In genomic region chr11:46352063-46352841, GRCh38 we compare ENCODE assay signal across 9 cellular contexts. TPM values are rescaled to one million over a fixed set of nuclear protein-coding genes. Genes with fewer than 3 reads are reported as not detected.
DNase-seq lines count a peak whose midpoint lies in the region; ATAC-seq and TF ChIP-seq lines count a peak whose summit lies in the region.
"Had no signal": no experiment of that assay in that cellular context is flagged by ENCODE, and none has a peak within 500 bp of the region (broad histone marks: within the 10 kb centered on the region; RNA-seq: fewer than 3 reads in every experiment).

No MANE protein-coding gene starts in this region.

- ATAC-seq in HG03039 (IDR thresholded peaks at IDR 0.05; ENCODE audit: unreplicated experiment): no peak
- ATAC-seq in GM19455 (IDR thresholded peaks at IDR 0.05; ENCODE audit: unreplicated experiment): no peak

- peak overlapping the region in 18 of 21 experiments; percentile 2 to 90 (median 69) for H3K27ac ChIP-seq in skin epidermis

- intact Hi-C loops in cardiac septum (cut with DNase I): loop anchor here (1.0 kb wide), 1 partner anchor 16 kb away; no protein-coding TSS in a partner anchor

- in situ Hi-C loops in GM13977 (cut with MboI; ENCODE audit: low pct_unique_long_range_greater_than_20kb, low sequenced_read_pairs, unreplicated experiment): no loop called here

- peak; percentile 92 for TF ChIP-seq CTCF in GM13977 (IDR thresholded peaks at IDR 0.05; ENCODE audit: extremely low read depth, insufficient read depth, missing control alignments)

- DNase-seq in GM13977 (ENCODE audit: low spot score): no peak
- DNase-seq in SK-N-DZ (ENCODE audit: low spot score): peak; percentile 63
- DNase-seq in activated naive CD4-positive, alpha-beta T cell treated with anti-CD3 and anti-CD28 coated beads, Interleukin-2, amount 50 U/mL, for 16 hours: peak; percentile 71
- DNase-seq in cardiac septum (ENCODE audit: low spot score): peak; percentile 86
- no peak for DNase-seq in EL

- H3K4me3 ChIP-seq in skin epidermis: peak overlapping the region in 3 of 7 experiments; percentile 9 to 18 (median 17)

RNA-seq across cellular contexts. Expression of gene DGKZ, which starts 5.0 kb away (rescaled TPM):
- polyA plus RNA-seq in SK-N-DZ (2014; cell fraction: cytosol; rRNA removed): 54.5 and 58.7 TPM in 2 replicates
- polyA plus RNA-seq in SK-N-DZ (2014; cell fraction: nucleus; rRNA removed): 148 and 162 TPM in 2 replicates
- total RNA-seq in cardiac septum: 66.8 TPM

RNA-seq across cellular contexts. Expression of gene MDK, which starts 29.2 kb away (rescaled TPM):
- 2,839 and 3,450 TPM in 2 replicates for polyA plus RNA-seq in SK-N-DZ (2014; cell fraction: cytosol; rRNA removed)
- 2,101 and 2,397 TPM in 2 replicates for polyA plus RNA-seq in SK-N-DZ (2014; cell fraction: nucleus; rRNA removed)
- 6.2 TPM for total RNA-seq in cardiac septum

RNA-seq across cellular contexts. Expression of gene CHRM4, which starts 39.3 kb away (rescaled TPM):
- 2.3 and 4.6 TPM in 2 replicates for polyA plus RNA-seq in SK-N-DZ (2014; cell fraction: cytosol; rRNA removed)
- 1.6 and 2.3 TPM in 2 replicates for polyA plus RNA-seq in SK-N-DZ (2014; cell fraction: nucleus; rRNA removed)
- total RNA-seq in cardiac septum: 0.27 TPM
- total RNA-seq: activated CD8-positive, alpha-beta memory T cell treated with anti-CD3 and anti-CD28 coated beads for 36 hours had no signal

Comparison
In these comparisons a context has a peak if more than half of its experiments do, and no peak if none do; other contexts are left out.
1. DNase-seq: peak in SK-N-DZ (single experiment), activated naive CD4-positive, alpha-beta T cell treated with anti-CD3 and anti-CD28 coated beads, Interleukin-2, amount 50 U/mL, for 16 hours (single experiment) and cardiac septum (single experiment); none in GM13977 (single experiment) and EL (single experiment).